Comparison of ENCODE assay signal across 2 cellular contexts in genomic region chr6:160139420-160139851, GRCh38.
TF ChIP-seq lines count a peak whose summit lies in the region.

No MANE protein-coding gene starts in this region.

TF ChIP-seq in A549, 52 proteins besides CTCF, POLR2A, EP300 and RAD21 (continued from another document and continues in another):
- TF ChIP-seq, protein P1, sequence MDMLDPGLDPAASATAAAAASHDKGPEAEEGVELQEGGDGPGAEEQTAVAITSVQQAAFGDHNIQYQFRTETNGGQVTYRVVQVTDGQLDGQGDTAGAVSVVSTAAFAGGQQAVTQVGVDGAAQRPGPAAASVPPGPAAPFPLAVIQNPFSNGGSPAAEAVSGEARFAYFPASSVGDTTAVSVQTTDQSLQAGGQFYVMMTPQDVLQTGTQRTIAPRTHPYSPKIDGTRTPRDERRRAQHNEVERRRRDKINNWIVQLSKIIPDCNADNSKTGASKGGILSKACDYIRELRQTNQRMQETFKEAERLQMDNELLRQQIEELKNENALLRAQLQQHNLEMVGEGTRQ (IDR thresholded peaks at IDR 0.05) = no peak
- TF ChIP-seq ESRRA (IDR thresholded peaks at IDR 0.05; ENCODE audit: borderline replicate concordance, low read length) (no peak), REST (IDR thresholded peaks at IDR 0.05) (no peak), FOXS1 (CRISPR knock-in tag; IDR thresholded peaks at IDR 0.05) (no peak), SMC3 (IDR thresholded peaks at IDR 0.05) (no peak), NFE2L2 (conservative IDR thresholded peaks at IDR 0.05; ENCODE audit: low read length) (no peak), CHD4 (IDR thresholded peaks at IDR 0.05; ENCODE audit: borderline replicate concordance) (no peak), FOSB (CRISPR knock-in tag; IDR thresholded peaks at IDR 0.05) (no peak), EHMT2 (IDR thresholded peaks at IDR 0.05; ENCODE audit: low read depth) (no peak), EHF (CRISPR knock-in tag; IDR thresholded peaks at IDR 0.05) (no peak), JUN (IDR thresholded peaks at IDR 0.05) (no peak), ZFP36 (IDR thresholded peaks at IDR 0.05; ENCODE audit: borderline replicate concordance, partially characterized antibody) (no peak), RFX5 (IDR thresholded peaks at IDR 0.05) (no peak), FOSL2 (IDR thresholded peaks at IDR 0.05) (peak; percentile 86), FOSL2 (CRISPR knock-in tag; IDR thresholded peaks at IDR 0.05) (peak; percentile 61), PBX3 (IDR thresholded peaks at IDR 0.05) (no peak), HEYL (CRISPR knock-in tag; IDR thresholded peaks at IDR 0.05) (no peak), RNF2 (IDR thresholded peaks at IDR 0.05; ENCODE audit: borderline replicate concordance, low read depth) (no peak), CBX2 (IDR thresholded peaks at IDR 0.05; ENCODE audit: borderline replicate concordance, low read depth) (no peak), RCOR1 (IDR thresholded peaks at IDR 0.05; ENCODE audit: low read depth, low read length) (no peak), MAX (IDR thresholded peaks at IDR 0.05) (peak; percentile 59; the same call in 1 of the 2 replicates), KDM5A (IDR thresholded peaks at IDR 0.05) (no peak)
- TF ChIP-seq, protein P2, sequence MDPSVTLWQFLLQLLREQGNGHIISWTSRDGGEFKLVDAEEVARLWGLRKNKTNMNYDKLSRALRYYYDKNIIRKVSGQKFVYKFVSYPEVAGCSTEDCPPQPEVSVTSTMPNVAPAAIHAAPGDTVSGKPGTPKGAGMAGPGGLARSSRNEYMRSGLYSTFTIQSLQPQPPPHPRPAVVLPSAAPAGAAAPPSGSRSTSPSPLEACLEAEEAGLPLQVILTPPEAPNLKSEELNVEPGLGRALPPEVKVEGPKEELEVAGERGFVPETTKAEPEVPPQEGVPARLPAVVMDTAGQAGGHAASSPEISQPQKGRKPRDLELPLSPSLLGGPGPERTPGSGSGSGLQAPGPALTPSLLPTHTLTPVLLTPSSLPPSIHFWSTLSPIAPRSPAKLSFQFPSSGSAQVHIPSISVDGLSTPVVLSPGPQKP (IDR thresholded peaks at IDR 0.05; ENCODE audit: low read depth, low read length) = no peak
- TF ChIP-seq, protein P3, sequence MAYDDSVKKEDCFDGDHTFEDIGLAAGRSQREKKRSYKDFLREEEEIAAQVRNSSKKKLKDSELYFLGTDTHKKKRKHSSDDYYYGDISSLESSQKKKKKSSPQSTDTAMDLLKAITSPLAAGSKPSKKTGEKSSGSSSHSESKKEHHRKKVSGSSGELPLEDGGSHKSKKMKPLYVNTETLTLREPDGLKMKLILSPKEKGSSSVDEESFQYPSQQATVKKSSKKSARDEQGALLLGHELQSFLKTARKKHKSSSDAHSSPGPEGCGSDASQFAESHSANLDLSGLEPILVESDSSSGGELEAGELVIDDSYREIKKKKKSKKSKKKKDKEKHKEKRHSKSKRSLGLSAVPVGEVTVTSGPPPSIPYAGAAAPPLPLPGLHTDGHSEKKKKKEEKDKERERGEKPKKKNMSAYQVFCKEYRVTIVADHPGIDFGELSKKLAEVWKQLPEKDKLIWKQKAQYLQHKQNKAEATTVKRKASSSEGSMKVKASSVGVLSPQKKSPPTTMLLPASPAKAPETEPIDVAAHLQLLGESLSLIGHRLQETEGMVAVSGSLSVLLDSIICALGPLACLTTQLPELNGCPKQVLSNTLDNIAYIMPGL (CRISPR knock-in tag; IDR thresholded peaks at IDR 0.05; ENCODE audit: borderline replicate concordance) = no peak
- TF ChIP-seq, protein P4, sequence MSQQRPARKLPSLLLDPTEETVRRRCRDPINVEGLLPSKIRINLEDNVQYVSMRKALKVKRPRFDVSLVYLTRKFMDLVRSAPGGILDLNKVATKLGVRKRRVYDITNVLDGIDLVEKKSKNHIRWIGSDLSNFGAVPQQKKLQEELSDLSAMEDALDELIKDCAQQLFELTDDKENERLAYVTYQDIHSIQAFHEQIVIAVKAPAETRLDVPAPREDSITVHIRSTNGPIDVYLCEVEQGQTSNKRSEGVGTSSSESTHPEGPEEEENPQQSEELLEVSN (IDR thresholded peaks at IDR 0.05; ENCODE audit: borderline replicate concordance, low read depth) = no peak

TF ChIP-seq in K562, 482 proteins besides CTCF, POLR2A, EP300 and RAD21 (continued from another document):
- TF ChIP-seq E2F4 (CRISPR knock-in tag; IDR thresholded peaks at IDR 0.05; ENCODE audit: low read depth) (no peak), ZNF384 (IDR thresholded peaks at IDR 0.05; ENCODE audit: low read depth, low read length) (peak; percentile 80), ZNF407 (IDR thresholded peaks at IDR 0.05; ENCODE audit: low read depth) (no peak), FOSL1 (tag; conservative IDR thresholded peaks at IDR 0.05) (peak; percentile 41; the same call in 1 of the 2 replicates)
